ENCODE assay signal across 18 cellular contexts in the genomic region with DNA sequence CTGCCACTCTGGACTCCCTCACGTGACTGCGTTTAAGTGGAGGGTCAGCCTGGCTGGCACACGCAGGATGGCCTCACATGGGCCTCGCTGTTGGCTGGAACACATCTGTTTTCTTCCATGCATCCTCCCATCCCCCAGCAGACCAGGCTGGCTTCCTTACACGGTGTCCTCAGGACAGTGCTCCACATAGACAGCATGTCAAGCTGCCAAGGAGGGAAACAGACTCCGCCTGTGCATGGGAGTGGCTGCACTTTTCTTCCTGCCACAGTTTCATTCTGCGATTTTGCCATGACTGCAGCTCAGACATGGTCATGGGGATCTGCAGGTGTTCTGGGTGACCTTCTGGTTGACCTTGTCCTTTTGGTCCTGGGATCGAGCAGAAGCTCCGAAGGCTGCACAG.
DNase-seq lines count a peak whose midpoint lies in the region; ATAC-seq and TF ChIP-seq lines count a peak whose summit lies in the region.
"Had no signal": no experiment of that assay in that cellular context is flagged by ENCODE, and none has a peak within 500 bp of the region (broad histone marks: within the 10 kb centered on the region; RNA-seq: fewer than 3 reads in every experiment).

No MANE protein-coding gene starts in this region.

- peaks cover 18% of the 10 kb centered on the region for H3K4me1 ChIP-seq in stomach smooth muscle (ENCODE audit: control insufficient read depth, insufficient read depth, low read length)
- no peaks in the 10 kb centered on the region for H3K4me1 ChIP-seq in Caco-2
- H3K4me1 ChIP-seq: HAP-1, Peyer's patch had no signal

- H3K9me3 Mint-ChIP-seq in WTC11: no peaks in the 10 kb centered on the region; the same call in 1 of the 2 replicates
- no peaks in the 10 kb centered on the region for H3K9me3 Mint-ChIP-seq in Caco-2 (ENCODE audit: unreplicated experiment)

- no peaks in the 10 kb centered on the region for H3K27me3 ChIP-seq in stomach smooth muscle (ENCODE audit: control insufficient read depth in 1 of 2, insufficient read depth in 2 of 2, low read length in 2 of 2)
- H3K27me3 ChIP-seq in Caco-2 (replicated peaks; ENCODE audit: control insufficient read depth, insufficient read depth, low read length): no peaks in the 10 kb centered on the region
- H3K27me3 ChIP-seq: Peyer's patch had no signal

- BruUV-seq in Caco-2 (replicated peaks; lab: Mats Ljungman, UMichigan): no TSS peak

- ATAC-seq in WTC11: no peak
- ATAC-seq in left lobe of liver: peak; percentile 53
- ATAC-seq in HG03571 (IDR thresholded peaks at IDR 0.05; ENCODE audit: unreplicated experiment): no peak
- ATAC-seq: Right ventricle myocardium inferior had no signal

- H3K36me3 Mint-ChIP-seq in WTC11 (no peaks in the 10 kb centered on the region), Caco-2 (ENCODE audit: insufficient read depth, unreplicated experiment) (peaks cover 59% of the 10 kb centered on the region)

- intact Hi-C loops in Caco-2 (cut with micrococcal nuclease; ENCODE audit: unreplicated experiment): no loop called here

- TF ChIP-seq CTCF in WTC11 (IDR thresholded peaks at IDR 0.05) (no peak), Caco-2 (IDR thresholded peaks at IDR 0.05; ENCODE audit: insufficient read depth in 1 of 2, low read depth in 1 of 2, low read length in 1 of 2, severe bottlenecking in 1 of 2, unreplicated experiment in 1 of 2) (no peak)

- no peaks in the 10 kb centered on the region for H3K9me3 ChIP-seq in stomach smooth muscle (ENCODE audit: control insufficient read depth in 2 of 2, low read length in 2 of 2)
- H3K9me3 ChIP-seq in Caco-2: no peaks in the 10 kb centered on the region; the same call in 1 of the 2 replicates
- H3K9me3 ChIP-seq: HAP-1, Peyer's patch had no signal

- CTCF ChIA-PET in WTC11 (lab: Charles Lee): no interaction called here
- CTCF ChIA-PET in Caco-2 (lab: Charles Lee): no interaction called here

- H3K4me1 Mint-ChIP-seq in WTC11 (peaks cover 7% of the 10 kb centered on the region), Caco-2 (ENCODE audit: low read depth, unreplicated experiment) (no peaks in the 10 kb centered on the region)

- peak overlapping the region; percentile 31 for H3K27ac ChIP-seq in stomach smooth muscle (ENCODE audit: low read length)
- H3K27ac ChIP-seq: 22Rv1, Peyer's patch had no signal

- peak overlapping the region; percentile 24 to 59 for H3K4me3 ChIP-seq in stomach smooth muscle (ENCODE audit: low read length in 2 of 2)
- no peak overlapping the region for H3K4me3 ChIP-seq in Caco-2 (ENCODE audit: low read depth, low read length)
- H3K4me3 ChIP-seq: HAP-1, Peyer's patch had no signal

- POLR2A ChIA-PET in WTC11 (lab: Charles Lee) (no interaction called here), Caco-2 (lab: Charles Lee) (no interaction called here)

- peak overlapping the region in 1 of 2 donors; percentile 42 for H3K9ac ChIP-seq in stomach smooth muscle (ENCODE audit: low read length in 2 of 2)

- DNase-seq in NCI-H510A treated with DMSO at 0.1 percent for 48 hours (lab: John Stamatoyannopoulos, UW): peak; percentile 13
- no peak for DNase-seq in NCI-H510A (lab: John Stamatoyannopoulos, UW)
- no peak for DNase-seq in WTC11 (ENCODE audit: low spot score)
- DNase-seq in left lobe of liver (ENCODE audit: low spot score): no peak
- no peak for DNase-seq in HuH-7.5 (ENCODE audit: low spot score)
- DNase-seq in Caco-2: no peak
- DNase-seq: DMS 273 treated with DMSO at 0.1 percent for 48 hours; NCI-H1105; NCI-H345; NCI-H526 treated with DMSO at 0.1 percent for 48 hours; NK-92 treated with Interleukin-12 subunit alpha and Interleukin-12 subunit beta, amount 100 ng/mL, for 24 hours had no signal

- H3K27ac Mint-ChIP-seq in WTC11 (peak overlapping the region; percentile 11; the same call in 1 of the 2 replicates), Caco-2 (ENCODE audit: unreplicated experiment) (no peak overlapping the region)
- H3K27ac Mint-ChIP-seq: B cell had no signal

- H3K36me3 ChIP-seq in stomach smooth muscle (ENCODE audit: control insufficient read depth in 2 of 2, insufficient read depth in 2 of 2, low read length in 2 of 2) (no peaks in the 10 kb centered on the region), Caco-2 (ENCODE audit: control insufficient read depth, insufficient read depth, low read length) (peaks cover 8% of the 10 kb centered on the region; the same call in 1 of the 2 replicates)
- H3K36me3 ChIP-seq: HAP-1, Peyer's patch had no signal

- H3K4me3 Mint-ChIP-seq in WTC11: no peak overlapping the region
- no peak overlapping the region for H3K4me3 Mint-ChIP-seq in Caco-2 (ENCODE audit: unreplicated experiment)
- H3K4me3 Mint-ChIP-seq: B cell had no signal

- H3K27me3 Mint-ChIP-seq in WTC11 (ENCODE audit: low read depth): no peaks in the 10 kb centered on the region
- no peaks in the 10 kb centered on the region for H3K27me3 Mint-ChIP-seq in Caco-2 (ENCODE audit: insufficient read depth, unreplicated experiment)

TF ChIP-seq in WTC11, 78 proteins besides CTCF, POLR2A, EP300 and RAD21:
- TF ChIP-seq, protein P1, sequence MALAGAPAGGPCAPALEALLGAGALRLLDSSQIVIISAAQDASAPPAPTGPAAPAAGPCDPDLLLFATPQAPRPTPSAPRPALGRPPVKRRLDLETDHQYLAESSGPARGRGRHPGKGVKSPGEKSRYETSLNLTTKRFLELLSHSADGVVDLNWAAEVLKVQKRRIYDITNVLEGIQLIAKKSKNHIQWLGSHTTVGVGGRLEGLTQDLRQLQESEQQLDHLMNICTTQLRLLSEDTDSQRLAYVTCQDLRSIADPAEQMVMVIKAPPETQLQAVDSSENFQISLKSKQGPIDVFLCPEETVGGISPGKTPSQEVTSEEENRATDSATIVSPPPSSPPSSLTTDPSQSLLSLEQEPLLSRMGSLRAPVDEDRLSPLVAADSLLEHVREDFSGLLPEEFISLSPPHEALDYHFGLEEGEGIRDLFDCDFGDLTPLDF (CRISPR knock-in tag; IDR thresholded peaks at IDR 0.05): no peak
- TF ChIP-seq CREB1 (CRISPR knock-in tag; IDR thresholded peaks at IDR 0.05): no peak
- TF ChIP-seq, protein P2, sequence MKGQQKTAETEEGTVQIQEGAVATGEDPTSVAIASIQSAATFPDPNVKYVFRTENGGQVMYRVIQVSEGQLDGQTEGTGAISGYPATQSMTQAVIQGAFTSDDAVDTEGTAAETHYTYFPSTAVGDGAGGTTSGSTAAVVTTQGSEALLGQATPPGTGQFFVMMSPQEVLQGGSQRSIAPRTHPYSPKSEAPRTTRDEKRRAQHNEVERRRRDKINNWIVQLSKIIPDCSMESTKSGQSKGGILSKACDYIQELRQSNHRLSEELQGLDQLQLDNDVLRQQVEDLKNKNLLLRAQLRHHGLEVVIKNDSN (CRISPR knock-in tag; IDR thresholded peaks at IDR 0.05): no peak
- TF ChIP-seq, protein P3, sequence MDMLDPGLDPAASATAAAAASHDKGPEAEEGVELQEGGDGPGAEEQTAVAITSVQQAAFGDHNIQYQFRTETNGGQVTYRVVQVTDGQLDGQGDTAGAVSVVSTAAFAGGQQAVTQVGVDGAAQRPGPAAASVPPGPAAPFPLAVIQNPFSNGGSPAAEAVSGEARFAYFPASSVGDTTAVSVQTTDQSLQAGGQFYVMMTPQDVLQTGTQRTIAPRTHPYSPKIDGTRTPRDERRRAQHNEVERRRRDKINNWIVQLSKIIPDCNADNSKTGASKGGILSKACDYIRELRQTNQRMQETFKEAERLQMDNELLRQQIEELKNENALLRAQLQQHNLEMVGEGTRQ (CRISPR knock-in tag; IDR thresholded peaks at IDR 0.05): no peak
